Comparison of ENCODE assay signal across 1 cellular context in the genomic region with DNA sequence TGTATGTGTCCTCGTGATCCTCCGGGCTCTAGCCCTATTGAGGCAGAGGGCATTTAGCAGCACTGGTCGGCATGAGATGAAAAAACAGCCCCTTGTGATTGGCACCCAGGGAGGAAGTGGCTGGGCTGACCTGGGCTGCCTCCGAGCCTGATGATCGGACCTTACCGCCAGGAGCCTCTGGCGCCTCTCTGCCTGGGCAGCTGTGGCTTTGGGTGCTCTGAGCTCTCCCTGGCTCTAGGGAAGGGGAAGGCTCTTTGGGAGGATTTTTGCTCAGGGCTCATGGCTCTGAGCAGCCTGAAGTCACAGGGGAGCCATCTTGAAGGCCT.
TF ChIP-seq lines count a peak whose summit lies in the region.

No MANE protein-coding gene starts in this region.

TF ChIP-seq in SK-N-SH, 30 proteins besides CTCF, POLR2A, EP300 and RAD21:
- TF ChIP-seq REST (IDR thresholded peaks at IDR 0.05; ENCODE audit: low read depth, low read length) (no peak), MXI1 (IDR thresholded peaks at IDR 0.05; ENCODE audit: low read depth, low read length) (no peak), GABPA (IDR thresholded peaks at IDR 0.05; ENCODE audit: low read depth) (no peak), USF1 (IDR thresholded peaks at IDR 0.05; ENCODE audit: borderline replicate concordance, low read depth) (no peak), FOXM1 (IDR thresholded peaks at IDR 0.05; ENCODE audit: low read depth) (no peak), TEAD4 (IDR thresholded peaks at IDR 0.05; ENCODE audit: borderline replicate concordance, insufficient read depth) (no peak)
